Comparison of ENCODE assay signal across 8 cellular contexts in genomic region chr17:28744104-28744801, GRCh38. TPM values are rescaled to one million over a fixed set of nuclear protein-coding genes. Genes with fewer than 3 reads are reported as not detected.
A peak's percentile ranks its signal among the peaks of the same experiment; 100 is the strongest.
DNase-seq lines count a peak whose midpoint lies in the region; ATAC-seq, FAIRE-seq and TF ChIP-seq lines count a peak whose summit lies in the region.

No MANE protein-coding gene starts in this region.

- peak; percentile 13 for ATAC-seq in HG03520 (IDR thresholded peaks at IDR 0.05; ENCODE audit: unreplicated experiment)
- ATAC-seq in K562: peak; percentile 1; the same call in 1 of the 3 replicates

- peak overlapping the region; percentile 87 for H3K4me3 ChIP-seq in K562
- H3K4me3 ChIP-seq in iPS-20b (ENCODE audit: low read length): peak overlapping the region; percentile 87
- peak overlapping the region; percentile 60 to 91 (median 70) for H3K4me3 ChIP-seq in spleen

- TF ChIP-seq CTCF in K562 (IDR thresholded peaks at IDR 0.05 in 2 of 3, conservative IDR thresholded peaks at IDR 0.05 in 1 of 3; ENCODE audit: insufficient read depth in 2 of 3, low read depth in 1 of 3, low read length in 3 of 3) (0 out of 6 replicates have a peak, but pooled peaks of 1 of the 3 experiments have one; percentile 1), spleen (IDR thresholded peaks at IDR 0.05 in 8 of 11, conservative IDR thresholded peaks at IDR 0.05 in 3 of 11) (no peak)

- TF ChIP-seq EP300 in K562 (IDR thresholded peaks at IDR 0.05; ENCODE audit: low read length): no peak

- peak overlapping the region; percentile 94 for H3K4me2 ChIP-seq in K562 (ENCODE audit: insufficient read depth, low read length)

- no peaks in the 10 kb centered on the region for H3K9me1 ChIP-seq in K562 (ENCODE audit: control insufficient read depth, insufficient read depth, low read length)

- BruUV-seq in K562 (replicated peaks; lab: Mats Ljungman, UMichigan): no TSS peak

- POLR2A ChIA-PET in K562 (lab: Yijun Ruan, JAX): interaction anchor here (0.6 to 17.4 kb wide), 11 partner anchors 9 to 206 kb away, joined by 3 to 367 read pairs (median 3); partner anchors contain the start of genes NEK8, PIGS, PROCA1 and RPL23A

- H3K27ac ChIP-seq in K562 (ENCODE audit: extremely low read depth, low read depth, low read length): peak overlapping the region; percentile 96
- peak overlapping the region; percentile 67 for H3K27ac ChIP-seq in iPS-20b (ENCODE audit: low read length)
- H3K27ac ChIP-seq in spleen: peak overlapping the region; percentile 81 to 96 (median 93)

- intact Hi-C loops in K562 (cut with micrococcal nuclease) (loop anchor here (5.0 kb wide), 1 partner anchor 97 kb away; the partner anchor contains the start of gene BLTP2), spleen (cut with DNase I; ENCODE audit: low total_unique reads) (no loop called here)

- peak overlapping the region; percentile 74 for H2AFZ ChIP-seq in K562 (ENCODE audit: low read depth, low read length)

- H3K9ac ChIP-seq in K562 (ENCODE audit: insufficient read depth in 1 of 2, low read depth in 2 of 2, low read length in 2 of 2) (peak overlapping the region; percentile 93 to 99), iPS-20b (ENCODE audit: low read depth, low read length) (peak overlapping the region; percentile 96)

- WGBS in K562 (ENCODE audit: insufficient coverage, low coverage, missing lambda C conversion rate): under 1% methylated on average over 40 of the region's 53 CpGs
- WGBS in spleen, 5 donors: 0 to 4% (median 1%) methylated on average over 13 to 53 of the region's 53 CpGs

- TF ChIP-seq RAD21 in K562 (CRISPR knock-in tag; conservative IDR thresholded peaks at IDR 0.05 in 1 of 2, IDR thresholded peaks at IDR 0.05 in 1 of 2): no peak

- in situ Hi-C loops in K562 (cut with MboI): no loop called here

- CTCF ChIA-PET in K562 (lab: Yijun Ruan, JAX; ENCODE audit: low intra/inter-chr PET ratio): interaction anchor here (1.9 kb wide), 1 partner anchor 17 kb away, joined by 14 read pairs; the partner anchor contains the start of genes NEK8 and TLCD1

- no peaks in the 10 kb centered on the region for H3K9me3 ChIP-seq in K562 (replicated peaks; ENCODE audit: control insufficient read depth, insufficient read depth, low read depth, low read length)
- no peaks in the 10 kb centered on the region for H3K9me3 ChIP-seq in iPS-20b (ENCODE audit: insufficient read depth, low read depth, low read length)
- no peaks in the 10 kb centered on the region for H3K9me3 ChIP-seq in spleen

- H3K36me3 ChIP-seq in K562 (ENCODE audit: control insufficient read depth, insufficient read depth, low read length) (peaks cover 46% of the 10 kb centered on the region; the same call in 2 of the 3 replicates), iPS-20b (ENCODE audit: insufficient read depth, low read depth, low read length) (peaks cover 47% of the 10 kb centered on the region), spleen (peaks cover 0 to 26% (median 22%) of the 10 kb centered on the region in 6 donors)

- TF ChIP-seq POLR2A in K562 (conservative IDR thresholded peaks at IDR 0.05) (peak; percentile 67; the same call in 1 of the 2 replicates), spleen (IDR thresholded peaks at IDR 0.05) (no peak)

- H3K4me1 ChIP-seq in K562 (replicated peaks in 1 of 2; ENCODE audit: control insufficient read depth in 2 of 2, insufficient read depth in 2 of 2, low read length in 2 of 2): peaks cover 43 to 85% of the 10 kb centered on the region in 2 experiments
- peaks cover 14% of the 10 kb centered on the region for H3K4me1 ChIP-seq in iPS-20b (ENCODE audit: insufficient read depth, low read length)
- H3K4me1 ChIP-seq in spleen: peaks cover 25 to 98% (median 82%) of the 10 kb centered on the region in 6 donors

- peak; percentile 17 for DNase-seq in NCI-H2196 (lab: John Stamatoyannopoulos, UW; ENCODE audit: unreplicated experiment)
- no peak for DNase-seq in NCI-H2196 treated with DMSO at 0.1 percent for 48 hours (lab: John Stamatoyannopoulos, UW; ENCODE audit: unreplicated experiment)
- peak; percentile 49 for DNase-seq in T-helper 22 cell (ENCODE audit: low read depth)
- peak; percentile 85 to 91 (median 88) for DNase-seq in K562 (ENCODE audit: extremely low read depth in 1 of 4, low spot score in 3 of 4)
- DNase-seq in spleen: peak; percentile 89
- no peak for DNase-seq in Ammon's horn (ENCODE audit: low spot score)

- H3K27me3 ChIP-seq in K562 (ENCODE audit: control insufficient read depth in 2 of 2, insufficient read depth in 2 of 2, low read length in 2 of 2) (no peaks in the 10 kb centered on the region), iPS-20b (ENCODE audit: insufficient read depth, low read length) (no peaks in the 10 kb centered on the region), spleen (replicated peaks in 1 of 7) (peaks cover 0 to 14% (median 0%) of the 10 kb centered on the region in 7 donors)

- FAIRE-seq in K562 (lab: Jason Lieb, UNC): peak; percentile 63

- peaks cover 52% of the 10 kb centered on the region for H3K79me2 ChIP-seq in K562 (ENCODE audit: control insufficient read depth, insufficient read depth, low read length)

- peaks cover 27% of the 10 kb centered on the region for H4K20me1 ChIP-seq in K562 (replicated peaks; ENCODE audit: control insufficient read depth, insufficient read depth, low read length)

RNA-seq across cellular contexts. Expression of gene TRAF4, which starts 0.4 kb away (rescaled TPM):
- 164 and 626 TPM in 2 replicates for total RNA-seq in K562 (2011; cell fraction: chromatin; rRNA removed; ENCODE audit: low replicate concordance)
- total RNA-seq in K562 (2011; cell fraction: nucleolus; rRNA removed): 558 and 573 TPM in 2 replicates
- total RNA-seq in K562 (2011; cell fraction: nucleoplasm; rRNA removed): 242 and 260 TPM in 2 replicates
- 75.4 and 112 TPM in 2 replicates for total RNA-seq in K562 (2014; rRNA removed)
- total RNA-seq in K562 (2014; rRNA removed; fragmentation: Illumina TruSeq; extraction: Trizol): 23.6 and 32.0 TPM in 2 replicates
- 45.6 and 52.6 TPM in 2 replicates for total RNA-seq in K562 (2015; rRNA removed; fragmentation: Illumina TruSeq; extraction: Trizol)
- total RNA-seq in K562 (2021): 147 and 156 TPM in 2 replicates
- polyA plus RNA-seq in K562 (2011; rRNA removed): 72.4 and 96.6 TPM in 2 replicates
- polyA plus RNA-seq in K562 (2011; cell fraction: cytosol; rRNA removed): 87.1 and 180 TPM in 2 replicates
- polyA plus RNA-seq in K562 (2011; cell fraction: nucleus; rRNA removed): 335 and 714 TPM in 2 replicates
- 70.3 and 95.8 TPM in 2 replicates for polyA plus RNA-seq in K562 (2012)
- polyA plus RNA-seq in K562 (2014; fragmentation: Illumina TruSeq; extraction: Trizol): 85.4 and 87.7 TPM in 2 replicates
- 1 to 10 TPM; 2.4 to 5.0 TPM for polyA plus RNA-seq in K562 (2014; fragmentation: Nextera tagmentation; extraction: Ambion mirVana)
- polyA plus RNA-seq in K562 (2014; rRNA removed): 108 and 121 TPM in 2 replicates
- 26.9 and 43.6 TPM in 2 replicates for polyA minus RNA-seq in K562 (2011; rRNA and poly(A)+ RNA removed)
- polyA minus RNA-seq in K562 (2011; cell fraction: cytosol; rRNA and poly(A)+ RNA removed): 67.1 and 85.3 TPM in 2 replicates
- 145 and 253 TPM in 2 replicates for polyA minus RNA-seq in K562 (2011; cell fraction: nucleus; rRNA and poly(A)+ RNA removed)
- 10 to 100 TPM; 19.8 to 75.5 (median 32.7) TPM for total RNA-seq in spleen
- 10 to 100 TPM; 24.8 to 38.1 (median 35.6) TPM for polyA plus RNA-seq in spleen

RNA-seq across cellular contexts. Expression of gene NEK8, which starts 15.7 kb away (rescaled TPM):
- 53.1 and 144 TPM in 2 replicates for total RNA-seq in K562 (2011; cell fraction: chromatin; rRNA removed; ENCODE audit: low replicate concordance)
- total RNA-seq in K562 (2011; cell fraction: nucleolus; rRNA removed): 60.9 and 78.0 TPM in 2 replicates
- 42.5 and 50.3 TPM in 2 replicates for total RNA-seq in K562 (2011; cell fraction: nucleoplasm; rRNA removed)
- total RNA-seq in K562 (2014; rRNA removed) (4.6 and 5.8 TPM in 2 replicates), K562 (2014; rRNA removed; fragmentation: Illumina TruSeq; extraction: Trizol) (3.9 TPM in 2 replicates), K562 (2015; rRNA removed; fragmentation: Illumina TruSeq; extraction: Trizol) (3.6 and 4.5 TPM in 2 replicates), K562 (2021) (6.4 and 7.8 TPM in 2 replicates), spleen (10 to 100 TPM in 6 of 7 donors, 1 to 10 TPM in 1; 8.9 to 17.6 (median 12.8) TPM)
- polyA plus RNA-seq in K562 (2011; rRNA removed) (16.6 and 17.7 TPM in 2 replicates), K562 (2014; fragmentation: Illumina TruSeq; extraction: Trizol) (5.7 and 8.2 TPM in 2 replicates), K562 (2014; fragmentation: Nextera tagmentation; extraction: Ambion mirVana) (1 to 10 TPM in 1 of 2 experiments, under 1 TPM in 1; 0.98 to 1.6 TPM), K562 (2014; rRNA removed) (7.6 and 10.3 TPM in 2 replicates), spleen (10 to 100 TPM in 1 of 3 donors, 1 to 10 TPM in 2; 7.3 to 14.3 (median 7.7) TPM)
- polyA plus RNA-seq in K562 (2011; cell fraction: cytosol; rRNA removed): 11.0 and 15.6 TPM in 2 replicates
- polyA plus RNA-seq in K562 (2011; cell fraction: nucleus; rRNA removed): 27.1 and 34.4 TPM in 2 replicates
- polyA plus RNA-seq in K562 (2012): 5.1 and 5.5 TPM in 2 replicates
- polyA minus RNA-seq in K562 (2011; rRNA and poly(A)+ RNA removed): 23.5 and 32.9 TPM in 2 replicates
- 9.6 and 10.3 TPM in 2 replicates for polyA minus RNA-seq in K562 (2011; cell fraction: cytosol; rRNA and poly(A)+ RNA removed)
- polyA minus RNA-seq in K562 (2011; cell fraction: nucleus; rRNA and poly(A)+ RNA removed): 18.8 and 23.9 TPM in 2 replicates

RNA-seq across cellular contexts. Expression of gene TLCD1, which starts 18.2 kb away (rescaled TPM):
- 34.1 and 67.7 TPM in 2 replicates for total RNA-seq in K562 (2011; cell fraction: chromatin; rRNA removed; ENCODE audit: low replicate concordance)
- total RNA-seq in K562 (2011; cell fraction: nucleolus; rRNA removed): 59.7 and 73.9 TPM in 2 replicates
- total RNA-seq in K562 (2011; cell fraction: nucleoplasm; rRNA removed): 47.7 and 50.0 TPM in 2 replicates
- total RNA-seq in K562 (2014; rRNA removed) (15.8 and 26.0 TPM in 2 replicates), K562 (2014; rRNA removed; fragmentation: Illumina TruSeq; extraction: Trizol) (19.7 and 21.7 TPM in 2 replicates), K562 (2015; rRNA removed; fragmentation: Illumina TruSeq; extraction: Trizol) (15.7 and 18.1 TPM in 2 replicates), K562 (2021) (27.1 and 29.5 TPM in 2 replicates), spleen (1 to 10 TPM in 5 of 7 donors, under 1 TPM in 1, not detected in 1; 0.97 to 2.6 (median 2.0) TPM)
- polyA plus RNA-seq in K562 (2011; rRNA removed) (17.2 and 33.2 TPM in 2 replicates), K562 (2014; fragmentation: Illumina TruSeq; extraction: Trizol) (34.2 and 37.7 TPM in 2 replicates), K562 (2014; fragmentation: Nextera tagmentation; extraction: Ambion mirVana) (10 to 100 TPM in 1 of 2 experiments, 1 to 10 TPM in 1; 6.8 to 10.2 TPM), K562 (2014; rRNA removed) (25.0 and 34.7 TPM in 2 replicates), spleen (1 to 10 TPM; 2.3 to 3.5 (median 2.4) TPM)
- 28.5 and 69.2 TPM in 2 replicates for polyA plus RNA-seq in K562 (2011; cell fraction: cytosol; rRNA removed)
- polyA plus RNA-seq in K562 (2011; cell fraction: nucleus; rRNA removed): 25.3 and 42.9 TPM in 2 replicates
- 14.3 and 27.8 TPM in 2 replicates for polyA plus RNA-seq in K562 (2012)
- 15.8 and 41.3 TPM in 2 replicates for polyA minus RNA-seq in K562 (2011; rRNA and poly(A)+ RNA removed)
- polyA minus RNA-seq in K562 (2011; cell fraction: cytosol; rRNA and poly(A)+ RNA removed): 7.2 and 13.1 TPM in 2 replicates
- polyA minus RNA-seq in K562 (2011; cell fraction: nucleus; rRNA and poly(A)+ RNA removed): 32.4 and 42.9 TPM in 2 replicates

RNA-seq across cellular contexts. Expression of gene RPL23A, which starts 24.5 kb away (rescaled TPM):
- total RNA-seq in K562 (2011; cell fraction: chromatin; rRNA removed; ENCODE audit: low replicate concordance): 434 and 501 TPM in 2 replicates
- 468 and 553 TPM in 2 replicates for total RNA-seq in K562 (2011; cell fraction: nucleolus; rRNA removed)
- total RNA-seq in K562 (2011; cell fraction: nucleoplasm; rRNA removed): 654 and 1,193 TPM in 2 replicates
- total RNA-seq in K562 (2014; rRNA removed) (1,152 and 1,205 TPM in 2 replicates), K562 (2014; rRNA removed; fragmentation: Illumina TruSeq; extraction: Trizol) (2,395 and 2,469 TPM in 2 replicates), K562 (2015; rRNA removed; fragmentation: Illumina TruSeq; extraction: Trizol) (1,764 and 1,818 TPM in 2 replicates), K562 (2021) (2,532 and 2,839 TPM in 2 replicates), spleen (1,000 to 10,000 TPM in 4 of 7 donors, 100 to 1,000 TPM in 3; 571 to 2,010 (median 1,472) TPM)
- polyA plus RNA-seq in K562 (2011; rRNA removed) (2,188 and 2,272 TPM in 2 replicates), K562 (2014; fragmentation: Illumina TruSeq; extraction: Trizol) (1,539 and 1,550 TPM in 2 replicates), K562 (2014; fragmentation: Nextera tagmentation; extraction: Ambion mirVana) (1,000 to 10,000 TPM; 6,705 to 7,115 TPM), K562 (2014; rRNA removed) (1,016 and 1,176 TPM in 2 replicates), spleen (1,000 to 10,000 TPM; 2,562 to 3,144 (median 3,044) TPM)
- 483 and 1,010 TPM in 2 replicates for polyA plus RNA-seq in K562 (2011; cell fraction: cytosol; rRNA removed)
- polyA plus RNA-seq in K562 (2011; cell fraction: nucleus; rRNA removed): 376 and 671 TPM in 2 replicates
- polyA plus RNA-seq in K562 (2012): 2,873 and 3,044 TPM in 2 replicates
- polyA minus RNA-seq in K562 (2011; rRNA and poly(A)+ RNA removed): 3,418 and 5,037 TPM in 2 replicates
- polyA minus RNA-seq in K562 (2011; cell fraction: cytosol; rRNA and poly(A)+ RNA removed): 735 and 1,003 TPM in 2 replicates
- 214 and 406 TPM in 2 replicates for polyA minus RNA-seq in K562 (2011; cell fraction: nucleus; rRNA and poly(A)+ RNA removed)

RNA-seq across cellular contexts. Expression of gene RAB34, which starts 26.6 kb away (rescaled TPM):
- 3.0 and 5.4 TPM in 2 replicates for total RNA-seq in K562 (2011; cell fraction: chromatin; rRNA removed; ENCODE audit: low replicate concordance)
- 1.2 and 2.6 TPM in 2 replicates for total RNA-seq in K562 (2011; cell fraction: nucleolus; rRNA removed)
- 2.2 and 3.7 TPM in 2 replicates for total RNA-seq in K562 (2011; cell fraction: nucleoplasm; rRNA removed)
- total RNA-seq in K562 (2014; rRNA removed) (0.37 and 3.8 TPM in 2 replicates), K562 (2014; rRNA removed; fragmentation: Illumina TruSeq; extraction: Trizol) (0.29 and 0.47 TPM in 2 replicates), K562 (2015; rRNA removed; fragmentation: Illumina TruSeq; extraction: Trizol) (0.18 and 0.26 TPM in 2 replicates), K562 (2021) (0.92 and 2.1 TPM in 2 replicates), spleen (100 to 1,000 TPM in 1 of 7 donors, 10 to 100 TPM in 6; 31.4 to 111 (median 49.4) TPM)
- polyA plus RNA-seq in K562 (2011; rRNA removed) (0.60 and 0.81 TPM in 2 replicates), K562 (2014; fragmentation: Illumina TruSeq; extraction: Trizol) (0.19 TPM in 1 of 2 replicates, not detected in the other), K562 (2014; fragmentation: Nextera tagmentation; extraction: Ambion mirVana) (under 1 TPM in 1 of 2 experiments, not detected in 1; 0.07 TPM), K562 (2014; rRNA removed) (0.44 and 1.0 TPM in 2 replicates), spleen (10 to 100 TPM; 45.6 to 59.5 (median 56.6) TPM)
- 0.45 and 0.53 TPM in 2 replicates for polyA plus RNA-seq in K562 (2011; cell fraction: cytosol; rRNA removed)
- 1.3 and 3.1 TPM in 2 replicates for polyA plus RNA-seq in K562 (2011; cell fraction: nucleus; rRNA removed)
- 0.10 and 0.36 TPM in 2 replicates for polyA plus RNA-seq in K562 (2012)
- polyA minus RNA-seq in K562 (2011; rRNA and poly(A)+ RNA removed): not detected in 2 replicates
- 3.1 TPM in 1 of 2 replicates, not detected in the other for polyA minus RNA-seq in K562 (2011; cell fraction: cytosol; rRNA and poly(A)+ RNA removed)
- 0.81 and 1.3 TPM in 2 replicates for polyA minus RNA-seq in K562 (2011; cell fraction: nucleus; rRNA and poly(A)+ RNA removed)

Comparison
In these comparisons a context has a peak if more than half of its experiments do, and no peak if none do; other contexts are left out.
1. DNase-seq: peak in NCI-H2196 (single experiment), T-helper 22 cell (single experiment), K562 (4 of 4) and spleen (single experiment); none in NCI-H2196 treated with DMSO at 0.1 percent for 48 hours (single experiment) and Ammon's horn (single experiment).
2. RNA of gene TLCD1, which starts 18.2 kb away (total RNA-seq): 15.7 to 73.9 TPM in K562; 0.97 to 2.6 TPM in spleen; every median in the first group is over 4 times any median in the second.
3. Peak in every context shown above with its lines, with median percentiles within 50 percentile points of each other: H3K27ac ChIP-seq and H3K4me3 ChIP-seq.